9 cellular contexts compared by ENCODE assay signal in the genomic region with DNA sequence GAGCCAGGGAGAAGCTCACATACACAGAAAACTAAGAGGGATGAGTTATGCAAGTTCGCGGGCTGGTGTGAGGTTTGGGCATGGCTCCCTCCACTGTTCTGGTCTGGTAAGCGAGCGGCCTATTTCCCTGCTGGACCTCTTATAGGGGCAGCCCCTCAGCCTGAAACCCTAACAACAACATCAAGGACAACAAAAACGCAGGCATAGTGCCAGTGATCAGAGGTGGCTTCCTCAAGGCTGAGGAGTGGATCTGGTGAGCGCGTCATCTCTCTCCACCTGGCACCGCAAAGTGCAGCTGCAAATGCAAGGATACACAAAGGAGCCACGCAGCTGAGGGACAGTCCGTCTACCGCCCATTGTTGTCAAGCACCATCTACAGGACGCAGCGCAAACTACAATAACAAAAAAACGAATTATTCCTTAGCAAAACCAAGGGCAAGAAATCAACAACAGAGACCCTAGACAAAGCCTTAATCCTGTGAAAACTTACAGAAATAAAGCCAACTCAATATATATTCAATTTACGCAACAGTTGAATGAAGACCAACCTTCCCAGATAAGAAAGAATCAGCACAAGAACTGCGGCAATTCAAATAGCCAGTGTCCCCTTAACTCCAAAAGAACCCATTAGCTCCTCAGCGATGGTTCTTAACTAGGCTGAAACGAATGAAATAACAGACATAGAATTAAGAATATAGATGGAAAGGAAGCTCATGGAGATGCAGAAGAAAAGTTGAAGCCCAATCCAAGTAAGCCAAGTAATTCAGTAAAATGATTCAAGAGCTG. TPM values are rescaled to one million over a fixed set of nuclear protein-coding genes. Genes with fewer than 3 reads are reported as not detected.
DNase-seq lines count a peak whose midpoint lies in the region; ATAC-seq and TF ChIP-seq lines count a peak whose summit lies in the region.
"Had no signal": no experiment of that assay in that cellular context is flagged by ENCODE, and none has a peak within 500 bp of the region (broad histone marks: within the 10 kb centered on the region; RNA-seq: fewer than 3 reads in every experiment).

No MANE protein-coding gene starts in this region.

- in situ Hi-C loops in Panc1 (cut with HindIII; ENCODE audit: low pct_unique_long_range_greater_than_20kb, low sequenced_read_pairs): no loop called here

- WGBS in stomach, 5 donors: 43 to 55% (median 51%) methylated on average over 18 of the region's 18 CpGs

- no peaks in the 10 kb centered on the region for H3K9me3 ChIP-seq in ES-I3 (ENCODE audit: control insufficient read depth, insufficient read depth, low read length)
- H3K9me3 ChIP-seq in Panc1 (ENCODE audit: control insufficient read depth, insufficient read depth, low read depth, low read length): no peaks in the 10 kb centered on the region
- no peaks in the 10 kb centered on the region for H3K9me3 ChIP-seq in colonic mucosa
- peaks cover 0 to 10% (median 2%) of the 10 kb centered on the region in 4 donors for H3K9me3 ChIP-seq in stomach

- H3K27ac ChIP-seq in Panc1 (ENCODE audit: low read length): no peak overlapping the region
- no peak overlapping the region for H3K27ac ChIP-seq in colonic mucosa
- no peak overlapping the region for H3K27ac ChIP-seq in stomach
- H3K27ac ChIP-seq: parathyroid adenoma had no signal

- H3K4me3 ChIP-seq in Panc1 (ENCODE audit: low read depth in 2 of 2, low read length in 2 of 2): peak overlapping the region in 1 of 2 experiments; percentile 25; a peak in 1 of 4 replicates
- H3K4me3 ChIP-seq in colonic mucosa: no peak overlapping the region
- no peak overlapping the region for H3K4me3 ChIP-seq in stomach

- H3K9ac ChIP-seq in ES-I3 (ENCODE audit: low read depth, low read length): peak overlapping the region; percentile 37; the same call in 1 of the 2 replicates
- no peak overlapping the region for H3K9ac ChIP-seq in colonic mucosa (ENCODE audit: low read depth in 2 of 2, low read length in 2 of 2)
- H3K9ac ChIP-seq: parathyroid adenoma had no signal

- POLR2A ChIA-PET in Panc1 (lab: Charles Lee): no interaction called here

- H3K27me3 ChIP-seq in Panc1 (ENCODE audit: control insufficient read depth, insufficient read depth, low read length): no peaks in the 10 kb centered on the region
- H3K27me3 ChIP-seq in colonic mucosa: no peaks in the 10 kb centered on the region
- peaks cover 0 to 7% (median 0%) of the 10 kb centered on the region in 3 donors for H3K27me3 ChIP-seq in stomach

- H3K4me1 ChIP-seq in ES-I3 (ENCODE audit: insufficient read depth, low read length) (no peaks in the 10 kb centered on the region), Panc1 (ENCODE audit: control insufficient read depth, insufficient read depth, low read length) (no peaks in the 10 kb centered on the region), colonic mucosa (no peaks in the 10 kb centered on the region), stomach (no peaks in the 10 kb centered on the region)
- H3K4me1 ChIP-seq: parathyroid adenoma had no signal

- TF ChIP-seq CTCF in Panc1 (IDR thresholded peaks at IDR 0.05) (peak; percentile 66), colonic mucosa (IDR thresholded peaks at IDR 0.05) (no peak), stomach (IDR thresholded peaks at IDR 0.05) (no peak)

- DNase-seq in Panc1 (ENCODE audit: low read depth, low spot score): no peak
- DNase-seq in left lobe of liver (ENCODE audit: low spot score): no peak
- no peak for DNase-seq in colonic mucosa
- DNase-seq in CD1c-positive myeloid dendritic cell (ENCODE audit: extremely low spot score): no peak
- DNase-seq in stomach: no peak

- no TSS peak for BruUV-seq in Panc1 (replicated peaks; lab: Mats Ljungman, UMichigan)

- intact Hi-C loops in Panc1 (cut with micrococcal nuclease; ENCODE audit: unreplicated experiment): no loop called here
- intact Hi-C loops in colonic mucosa (cut with DNase I): no loop called here
- intact Hi-C loops in stomach (cut with DNase I; ENCODE audit: low total_unique reads): no loop called here

- ATAC-seq in HG03354 (IDR thresholded peaks at IDR 0.05; ENCODE audit: poor library complexity, severe bottlenecking, unreplicated experiment) (peak; percentile 83), Panc1 (peak; percentile 75; the same call in 1 of the 2 replicates), left lobe of liver (peak; percentile 53), HG02763 (IDR thresholded peaks at IDR 0.05; ENCODE audit: unreplicated experiment) (no peak)

- TF ChIP-seq POLR2A in stomach (IDR thresholded peaks at IDR 0.05): no peak

- CTCF ChIA-PET in Panc1 (lab: Charles Lee): interaction anchor here (0.6 kb wide), 1 partner anchor 498 kb away, joined by 10 read pairs; no protein-coding TSS in a partner anchor

- no peak for TF ChIP-seq EP300 in stomach (IDR thresholded peaks at IDR 0.05)

- H3K36me3 ChIP-seq in ES-I3 (ENCODE audit: insufficient read depth, low read length) (no peaks in the 10 kb centered on the region), Panc1 (ENCODE audit: control insufficient read depth, insufficient read depth, low read length) (no peaks in the 10 kb centered on the region), colonic mucosa (no peaks in the 10 kb centered on the region), stomach (no peaks in the 10 kb centered on the region)

RNA-seq across cellular contexts. Expression of a gene that starts 9.2 kb away (rescaled TPM):
- total RNA-seq in Panc1 (2021; ENCODE audit: unreplicated experiment) (not detected), left lobe of liver (not detected), colonic mucosa (not detected), stomach (not detected)
- not detected for polyA plus RNA-seq in Panc1 (2012; ENCODE audit: insufficient read length)
- polyA plus RNA-seq in stomach: not detected

RNA-seq across cellular contexts. Expression of a gene that starts 18.8 kb away (rescaled TPM):
- total RNA-seq in Panc1 (2021; ENCODE audit: unreplicated experiment): not detected
- polyA plus RNA-seq in Panc1 (2012; ENCODE audit: insufficient read length): not detected
- not detected for total RNA-seq in left lobe of liver
- total RNA-seq in colonic mucosa: not detected
- not detected for total RNA-seq in stomach
- polyA plus RNA-seq in stomach: not detected
